ENCODE assay signal across 11 cellular contexts in genomic region chr21:36310016-36310415, GRCh38. TPM values are rescaled to one million over a fixed set of nuclear protein-coding genes. Genes with fewer than 3 reads are reported as not detected.
DNase-seq lines count a peak whose midpoint lies in the region; ATAC-seq and TF ChIP-seq lines count a peak whose summit lies in the region.
"Had no signal": no experiment of that assay in that cellular context is flagged by ENCODE, and none has a peak within 500 bp of the region (broad histone marks: within the 10 kb centered on the region; RNA-seq: fewer than 3 reads in every experiment).

No MANE protein-coding gene starts in this region.

- H3K27ac ChIP-seq in Peyer's patch (peak overlapping the region in 1 of 4 donors; percentile 49), heart right ventricle (no peak overlapping the region)

- TF ChIP-seq POLR2A in Peyer's patch (IDR thresholded peaks at IDR 0.05), result no peak

- 92 to 98% methylated on average over 7 of the region's 7 CpGs for WGBS in heart right ventricle, 2 donors

- H3K4me3 ChIP-seq in Peyer's patch, result no peak overlapping the region
- H3K4me3 ChIP-seq in heart right ventricle, result no peak overlapping the region

- H3K27me3 ChIP-seq in Peyer's patch, result no peaks in the 10 kb centered on the region
- H3K27me3 ChIP-seq in heart right ventricle, result no peaks in the 10 kb centered on the region

- ATAC-seq in GM18867 (IDR thresholded peaks at IDR 0.05; ENCODE audit: unreplicated experiment) (peak; percentile 74), HG02642 (IDR thresholded peaks at IDR 0.05; ENCODE audit: poor library complexity, unreplicated experiment) (peak; percentile 80), heart right ventricle (no peak)

- intact Hi-C loops in heart right ventricle (cut with DNase I), result loop anchor here in 1 of 10 donors (10.0 kb wide), 1 partner anchor 45 kb away; no protein-coding TSS in a partner anchor

- TF ChIP-seq CTCF in Peyer's patch (IDR thresholded peaks at IDR 0.05) (no peak), heart right ventricle (IDR thresholded peaks at IDR 0.05) (no peak)

- DNase-seq in Peyer's patch (peak in 2 of 3 donors; percentile 59 to 60), heart right ventricle (no peak), NCI-H2227 (lab: John Stamatoyannopoulos, UW; ENCODE audit: unreplicated experiment) (no peak), NCI-H524 treated with DMSO at 0.1 percent for 48 hours (lab: John Stamatoyannopoulos, UW) (no peak), NCI-H774 (lab: John Stamatoyannopoulos, UW) (no peak)
- DNase-seq in stimulated activated CD4-positive, alpha-beta T cell treated with anti-CD3 and anti-CD28 coated beads, Interleukin-12 subunit alpha, Interleukin-12 subunit beta, amount 100 ng/mL, for 48 hours (ENCODE audit: low read depth in 2 of 3, low spot score in 1 of 3), result peak; percentile 27 to 41 (median 27)
- DNase-seq: islet precursor cell, NCI-H69, retina had no signal

- no peaks in the 10 kb centered on the region for H3K36me3 ChIP-seq in Peyer's patch
- no peaks in the 10 kb centered on the region for H3K36me3 ChIP-seq in heart right ventricle

- H3K4me1 ChIP-seq in Peyer's patch, result no peaks in the 10 kb centered on the region
- no peaks in the 10 kb centered on the region for H3K4me1 ChIP-seq in heart right ventricle

- peaks cover 0 to 7% (median 0%) of the 10 kb centered on the region in 4 donors for H3K9me3 ChIP-seq in Peyer's patch
- peaks cover 0 to 30% (median 5%) of the 10 kb centered on the region in 11 donors for H3K9me3 ChIP-seq in heart right ventricle

RNA-seq across cellular contexts. Expression of gene MORC3, which starts 10.0 kb away (rescaled TPM):
- total RNA-seq in Peyer's patch, result 10 to 100 TPM; 29.4 to 82.5 (median 31.0) TPM
- total RNA-seq in heart right ventricle, result 10 to 100 TPM; 14.6 to 21.2 (median 16.7) TPM
- polyA plus RNA-seq in heart right ventricle, result 10 to 100 TPM in 1 of 2 donors, 1 to 10 TPM in 1; 5.5 to 15.0 TPM

Comparison
In these comparisons a context has a peak if more than half of its experiments do, and no peak if none do; other contexts are left out.
1. ATAC-seq: peak in GM18867 (single experiment) and HG02642 (single experiment); none in heart right ventricle (0 of 8).
2. DNase-seq: peak in Peyer's patch (2 of 3) and stimulated activated CD4-positive, alpha-beta T cell treated with anti-CD3 and anti-CD28 coated beads, Interleukin-12 subunit alpha, Interleukin-12 subunit beta, amount 100 ng/mL, for 48 hours (3 of 3); none in heart right ventricle (0 of 2), NCI-H2227 (single experiment), NCI-H524 treated with DMSO at 0.1 percent for 48 hours (single experiment) and NCI-H774 (single experiment).